In genomic region chr5:168404366-168404765, GRCh38 we compare ENCODE assay signal across 11 cellular contexts.
DNase-seq lines count a peak whose midpoint lies in the region; ATAC-seq, FAIRE-seq and TF ChIP-seq lines count a peak whose summit lies in the region.
"Had no signal": no experiment of that assay in that cellular context is flagged by ENCODE, and none has a peak within 500 bp of the region (broad histone marks: within the 10 kb centered on the region; RNA-seq: fewer than 3 reads in every experiment).

No MANE protein-coding gene starts in this region.

- H3K36me3 ChIP-seq in left ventricle myocardium inferior (no peaks in the 10 kb centered on the region), skeletal muscle satellite cell (ENCODE audit: insufficient read depth, low read length) (no peaks in the 10 kb centered on the region)

- TF ChIP-seq CTCF in astrocyte of the spinal cord (IDR thresholded peaks at IDR 0.05; ENCODE audit: low read depth, low read length): peak; percentile 11
- TF ChIP-seq CTCF in left ventricle myocardium inferior (IDR thresholded peaks at IDR 0.05; ENCODE audit: borderline replicate concordance): no peak
- TF ChIP-seq CTCF in type B pancreatic cell (conservative IDR thresholded peaks at IDR 0.05): no peak

- H3K27ac ChIP-seq in left ventricle myocardium inferior (replicated peaks): peak overlapping the region; percentile 27
- H3K27ac ChIP-seq: Peyer's patch had no signal

- no peaks in the 10 kb centered on the region for H3K9me3 ChIP-seq in left ventricle myocardium inferior (replicated peaks)
- no peaks in the 10 kb centered on the region for H3K9me3 ChIP-seq in skeletal muscle satellite cell (replicated peaks; ENCODE audit: low read length)
- H3K9me3 ChIP-seq: Peyer's patch had no signal

- FAIRE-seq in H54 (lab: Jason Lieb, UNC): peak; percentile 30

- no peaks in the 10 kb centered on the region for H3K9me3 Mint-ChIP-seq in type B pancreatic cell

- intact Hi-C loops in left ventricle myocardium inferior (cut with micrococcal nuclease): no loop called here

- in situ Hi-C loops in astrocyte of the spinal cord (cut with HindIII; ENCODE audit: low sequenced_read_pairs): no loop called here

- H3K4me3 ChIP-seq in astrocyte of the spinal cord (ENCODE audit: low read depth, low read length) (no peak overlapping the region), left ventricle myocardium inferior (no peak overlapping the region), skeletal muscle satellite cell (ENCODE audit: low read length) (no peak overlapping the region)
- H3K4me3 ChIP-seq: Peyer's patch had no signal

- H3K27ac Mint-ChIP-seq in type B pancreatic cell: no peak overlapping the region

- no peak for ATAC-seq in GM21717 (IDR thresholded peaks at IDR 0.05; ENCODE audit: unreplicated experiment)

- no peak overlapping the region for H3K4me3 Mint-ChIP-seq in type B pancreatic cell

- TF ChIP-seq POLR2A in H54 (IDR thresholded peaks at IDR 0.05; ENCODE audit: low read depth, low read length): no peak

- no peaks in the 10 kb centered on the region for H3K27me3 Mint-ChIP-seq in type B pancreatic cell

- H3K4me1 Mint-ChIP-seq in type B pancreatic cell (ENCODE audit: unreplicated experiment): peaks cover 26% of the 10 kb centered on the region

- peaks cover 31% of the 10 kb centered on the region for H3K36me3 Mint-ChIP-seq in type B pancreatic cell

- DNase-seq in H54 (ENCODE audit: insufficient read length, low spot score) (peak; percentile 84), astrocyte of the spinal cord (ENCODE audit: low read depth, low spot score) (peak; percentile 94), left ventricle myocardium inferior (no peak), mucosa of gallbladder (ENCODE audit: low spot score) (no peak), type B pancreatic cell (ENCODE audit: extremely low spot score, unreplicated experiment) (no peak), NCI-H1417 (lab: John Stamatoyannopoulos, UW) (no peak)
- DNase-seq: activated CD8-positive, alpha-beta memory T cell treated with anti-CD3 and anti-CD28 coated beads for 24 hours; aorta; Peyer's patch had no signal

- no peaks in the 10 kb centered on the region for H3K27me3 ChIP-seq in left ventricle myocardium inferior (ENCODE audit: low read depth)
- no peaks in the 10 kb centered on the region for H3K27me3 ChIP-seq in skeletal muscle satellite cell (ENCODE audit: control insufficient read depth, insufficient read depth, low read length)
- H3K27me3 ChIP-seq: Peyer's patch had no signal

- H3K4me2 ChIP-seq in skeletal muscle satellite cell (ENCODE audit: low read length): peak overlapping the region; percentile 43

- H3K4me1 ChIP-seq in left ventricle myocardium inferior: peaks cover 12% of the 10 kb centered on the region
- peaks cover 24% of the 10 kb centered on the region for H3K4me1 ChIP-seq in skeletal muscle satellite cell (ENCODE audit: control insufficient read depth, insufficient read depth, low read length)
- H3K4me1 ChIP-seq: Peyer's patch had no signal

- peak overlapping the region; percentile 48 for H3K9ac ChIP-seq in skeletal muscle satellite cell (ENCODE audit: low read depth, low read length)

Comparison
In these comparisons a context has a peak if more than half of its experiments do, and no peak if none do; other contexts are left out.
1. DNase-seq: peak in H54 (single experiment) and astrocyte of the spinal cord (single experiment); none in left ventricle myocardium inferior (single experiment), mucosa of gallbladder (single experiment), type B pancreatic cell (single experiment) and NCI-H1417 (0 of 3).